In genomic region chr1:161817155-161817730, GRCh38 we compare ENCODE assay signal across 1 cellular context.
TF ChIP-seq lines count a peak whose summit lies in the region.

No MANE protein-coding gene starts in this region.

TF ChIP-seq in H1, 55 proteins besides CTCF, POLR2A, EP300 and RAD21:
- TF ChIP-seq KDM5A (IDR thresholded peaks at IDR 0.05; ENCODE audit: low read length) (no peak), SIN3A (conservative IDR thresholded peaks at IDR 0.05 in 1 of 2, IDR thresholded peaks at IDR 0.05 in 1 of 2; ENCODE audit: low read depth in 1 of 2, low read length in 2 of 2) (no peak), BACH1 (IDR thresholded peaks at IDR 0.05; ENCODE audit: low read length) (no peak), TEAD4 (IDR thresholded peaks at IDR 0.05; ENCODE audit: low read depth, low read length) (no peak), FOSL1 (IDR thresholded peaks at IDR 0.05; ENCODE audit: insufficient read depth, low read depth, low read length) (no peak), CBX8 (IDR thresholded peaks at IDR 0.05; ENCODE audit: borderline replicate concordance, low read depth, low read length) (no peak), MAX (IDR thresholded peaks at IDR 0.05) (no peak), POLR2AphosphoS5 (IDR thresholded peaks at IDR 0.05; ENCODE audit: low read depth, low read length) (no peak), YY1 (IDR thresholded peaks at IDR 0.05; ENCODE audit: low read depth, low read length) (no peak), RBBP5 (IDR thresholded peaks at IDR 0.05; ENCODE audit: borderline replicate concordance, low read depth, low read length) (no peak)
